ENCODE assay signal across 1 cellular context in genomic region chr9:93133641-93134017, GRCh38.
A peak's percentile ranks its signal among the peaks of the same experiment; 100 is the strongest.
TF ChIP-seq lines count a peak whose summit lies in the region.

No MANE protein-coding gene starts in this region.

TF ChIP-seq in K562, 482 proteins besides CTCF, POLR2A, EP300 and RAD21 (continued from another document and continues in another):
- TF ChIP-seq HNRNPH1 (optimal IDR thresholded peaks at IDR 0.05; ENCODE audit: low read depth, low read length) (no peak), TRIM25 (IDR thresholded peaks at IDR 0.05; ENCODE audit: borderline replicate concordance) (no peak), ZNF75A (CRISPR knock-in tag; IDR thresholded peaks at IDR 0.05) (no peak), ATF3 (IDR thresholded peaks at IDR 0.05) (peak; percentile 96), ATF3 (CRISPR knock-in tag; conservative IDR thresholded peaks at IDR 0.05) (0 out of 2 replicates have a peak, but pooled peaks have one; percentile 61), XRCC3 (IDR thresholded peaks at IDR 0.05) (no peak), RFX5 (IDR thresholded peaks at IDR 0.05; ENCODE audit: low read depth, low read length) (no peak), CTBP1 (IDR thresholded peaks at IDR 0.05; ENCODE audit: borderline replicate concordance) (0 out of 2 replicates have a peak, but pooled peaks have one; percentile 14), ZNF146 (CRISPR knock-in tag; IDR thresholded peaks at IDR 0.05; ENCODE audit: unreplicated experiment) (no peak), ZNF592 (IDR thresholded peaks at IDR 0.05) (no peak), SMAD2 (IDR thresholded peaks at IDR 0.05; ENCODE audit: low read depth, low read length) (no peak), MAZ (CRISPR knock-in tag; conservative IDR thresholded peaks at IDR 0.05 in 1 of 2, IDR thresholded peaks at IDR 0.05 in 1 of 2) (peak in 1 of 2 experiments; percentile 20; a peak in 2 of 4 replicates), PHB2 (IDR thresholded peaks at IDR 0.05; ENCODE audit: low read depth) (no peak), TAF9B (IDR thresholded peaks at IDR 0.05; ENCODE audit: partially characterized antibody) (no peak), JUNB (CRISPR knock-in tag; conservative IDR thresholded peaks at IDR 0.05) (no peak), TAF7 (tag; IDR thresholded peaks at IDR 0.05) (no peak), SOX6 (IDR thresholded peaks at IDR 0.05) (0 out of 2 replicates have a peak, but pooled peaks have one; percentile 9), MTA1 (IDR thresholded peaks at IDR 0.05; ENCODE audit: borderline replicate concordance) (no peak), ATF7 (IDR thresholded peaks at IDR 0.05) (peak; percentile 95), THRAP3 (IDR thresholded peaks at IDR 0.05; ENCODE audit: borderline replicate concordance) (no peak), MYC (IDR thresholded peaks at IDR 0.05; ENCODE audit: low read depth, low read length) (peak; percentile 26), MYC (CRISPR knock-in tag; IDR thresholded peaks at IDR 0.05; ENCODE audit: borderline replicate concordance, low read depth) (no peak), ZNF277 (CRISPR knock-in tag; IDR thresholded peaks at IDR 0.05; ENCODE audit: borderline replicate concordance) (no peak), ZNF134 (CRISPR knock-in tag; conservative IDR thresholded peaks at IDR 0.05) (no peak), SMAD4 (CRISPR knock-in tag; conservative IDR thresholded peaks at IDR 0.05) (peak; percentile 66; the same call in 1 of the 2 replicates), CC2D1A (IDR thresholded peaks at IDR 0.05) (no peak), ZBTB33 (CRISPR knock-in tag; IDR thresholded peaks at IDR 0.05) (no peak), ZNF699 (CRISPR knock-in tag; IDR thresholded peaks at IDR 0.05; ENCODE audit: insufficient replicate concordance) (no peak), SMARCA4 (IDR thresholded peaks at IDR 0.05) (0 out of 2 replicates have a peak, but pooled peaks have one; percentile 27), MYBL2 (IDR thresholded peaks at IDR 0.05; ENCODE audit: low read depth) (no peak), MYBL2 (CRISPR knock-in tag; IDR thresholded peaks at IDR 0.05; ENCODE audit: borderline replicate concordance) (no peak), SAP30 (IDR thresholded peaks at IDR 0.05; ENCODE audit: borderline replicate concordance, insufficient read depth, low read depth, low read length, poor library complexity, severe bottlenecking) (peak; percentile 45), TRIM24 (IDR thresholded peaks at IDR 0.05) (no peak), SP1 (CRISPR knock-in tag; IDR thresholded peaks at IDR 0.05) (0 out of 2 replicates have a peak, but pooled peaks have one; percentile 6), PURB (CRISPR knock-in tag; IDR thresholded peaks at IDR 0.05; ENCODE audit: low read depth) (no peak), CEBPG (CRISPR knock-in tag; IDR thresholded peaks at IDR 0.05) (peak; percentile 53), CEBPG (tag; conservative IDR thresholded peaks at IDR 0.05 in 1 of 2, IDR thresholded peaks at IDR 0.05 in 1 of 2) (peak; percentile 76 to 81), E2F6 (IDR thresholded peaks at IDR 0.05; ENCODE audit: borderline replicate concordance in 1 of 2, extremely low read depth in 1 of 2, insufficient read depth in 1 of 2, insufficient read length in 1 of 2, low read depth in 1 of 2, low read length in 1 of 2, poor library complexity in 1 of 2, severe bottlenecking in 1 of 2) (peak; percentile 29 to 53), HMGN3 (IDR thresholded peaks at IDR 0.05; ENCODE audit: borderline replicate concordance, extremely low read depth, insufficient read length, low read depth, low read length) (peak; percentile 43), SP2 (IDR thresholded peaks at IDR 0.05; ENCODE audit: extremely low read depth, low read depth, low read length, poor library complexity, severe bottlenecking) (no peak), GABPB1 (CRISPR knock-in tag; IDR thresholded peaks at IDR 0.05) (0 out of 2 replicates have a peak, but pooled peaks have one; percentile 27), JUN (IDR thresholded peaks at IDR 0.05; ENCODE audit: borderline replicate concordance, low read depth, low read length) (peak; percentile 81), JUN (CRISPR knock-in tag; IDR thresholded peaks at IDR 0.05; ENCODE audit: borderline replicate concordance) (no peak), NR2C2 (CRISPR knock-in tag; IDR thresholded peaks at IDR 0.05) (no peak), NR2C2 (tag; IDR thresholded peaks at IDR 0.05) (peak; percentile 47; the same call in 1 of the 2 replicates), POLR2AphosphoS5 (IDR thresholded peaks at IDR 0.05; ENCODE audit: control insufficient read depth, insufficient read depth, low read depth, low read length) (no peak), ZNF589 (CRISPR knock-in tag; IDR thresholded peaks at IDR 0.05; ENCODE audit: low read depth) (peak; percentile 21; the same call in 1 of the 2 replicates), NCOA4 (IDR thresholded peaks at IDR 0.05; ENCODE audit: partially characterized antibody) (no peak), DPF2 (IDR thresholded peaks at IDR 0.05) (no peak), L3MBTL2 (IDR thresholded peaks at IDR 0.05) (peak; percentile 70), REST (CRISPR knock-in tag; IDR thresholded peaks at IDR 0.05; ENCODE audit: low read depth) (no peak), JUND (IDR thresholded peaks at IDR 0.05; ENCODE audit: borderline replicate concordance, low read depth, low read length) (peak; percentile 88), JUND (tag; IDR thresholded peaks at IDR 0.05; ENCODE audit: borderline replicate concordance, low read depth, low read length) (peak; percentile 85; the same call in 1 of the 3 replicates), ARID1B (IDR thresholded peaks at IDR 0.05) (peak; percentile 35; the same call in 1 of the 2 replicates), MED1 (CRISPR knock-in tag; IDR thresholded peaks at IDR 0.05; ENCODE audit: borderline replicate concordance) (no peak), FOS (IDR thresholded peaks at IDR 0.05; ENCODE audit: extremely low read depth, insufficient read length) (no peak), CHD1 (IDR thresholded peaks at IDR 0.05; ENCODE audit: low read length) (peak; percentile 3), PCBP1 (IDR thresholded peaks at IDR 0.05; ENCODE audit: low read depth, low read length, poor library complexity, severe bottlenecking) (peak; percentile 33), ZNF140 (CRISPR knock-in tag; IDR thresholded peaks at IDR 0.05) (no peak), ZNF785 (CRISPR knock-in tag; IDR thresholded peaks at IDR 0.05) (no peak), FOXP1 (CRISPR knock-in tag; IDR thresholded peaks at IDR 0.05) (no peak), NR2F6 (CRISPR knock-in tag; IDR thresholded peaks at IDR 0.05) (no peak), PRMT5 (CRISPR knock-in tag; IDR thresholded peaks at IDR 0.05) (no peak), POLR2G (IDR thresholded peaks at IDR 0.05; ENCODE audit: low read depth, low read length) (no peak; the same call in 1 of the 2 replicates), NFE2L1 (tag; IDR thresholded peaks at IDR 0.05; ENCODE audit: borderline replicate concordance, low read depth) (no peak)
